In the genomic region with DNA sequence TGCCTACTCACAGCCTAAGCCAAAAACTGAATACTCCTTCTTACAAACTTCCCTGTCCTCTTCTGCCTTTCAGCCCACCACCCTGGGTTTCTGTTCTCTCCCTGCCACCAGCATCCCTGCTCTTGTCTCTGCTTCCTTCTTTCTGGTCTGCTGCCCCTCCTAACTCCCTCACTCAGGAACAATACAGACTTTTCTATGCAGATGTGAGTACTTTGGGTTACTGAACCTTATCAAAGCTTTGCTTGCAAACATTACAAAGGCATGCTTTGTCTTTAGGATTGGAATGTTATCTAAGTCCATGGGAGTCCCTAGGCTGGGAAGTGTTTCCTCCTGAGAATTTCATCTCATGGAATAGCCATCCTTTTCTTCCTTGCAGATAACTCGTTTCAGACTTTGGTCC, we compare ENCODE assay signal across 15 cellular contexts. TPM values are rescaled to one million over a fixed set of nuclear protein-coding genes. Genes with fewer than 3 reads are reported as not detected.
DNase-seq lines count a peak whose midpoint lies in the region; ATAC-seq and TF ChIP-seq lines count a peak whose summit lies in the region.
"Had no signal": no experiment of that assay in that cellular context is flagged by ENCODE, and none has a peak within 500 bp of the region (broad histone marks: within the 10 kb centered on the region; RNA-seq: fewer than 3 reads in every experiment).

No MANE protein-coding gene starts in this region.

- H3K27me3 ChIP-seq in prostate gland (replicated peaks; ENCODE audit: insufficient read depth) = no peaks in the 10 kb centered on the region
- H3K27me3 ChIP-seq: Peyer's patch had no signal

- no peak overlapping the region for H3K27ac Mint-ChIP-seq in activated naive CD8-positive, alpha-beta T cell treated with anti-CD3 and anti-CD28 coated beads, Interleukin-2, amount 50 U/mL, for 24 hours

- ATAC-seq in activated naive CD8-positive, alpha-beta T cell treated with anti-CD3 and anti-CD28 coated beads, Interleukin-2, amount 50 U/mL, for 24 hours = no peak
- ATAC-seq: A549, K562, SK-N-SH treated with all-trans-retinoic acid at 6 μM for 48 hours had no signal

- 76% methylated on average over 1 of the region's 1 CpG for WGBS in prostate gland

- no peak overlapping the region for H3K4me3 Mint-ChIP-seq in activated naive CD8-positive, alpha-beta T cell treated with anti-CD3 and anti-CD28 coated beads, Interleukin-2, amount 50 U/mL, for 24 hours

- DNase-seq in ELF-1 (ENCODE audit: low read depth, low spot score) (peak; percentile 38), NCI-H226 (peak; percentile 67), foreskin melanocyte (peak; percentile 22), left kidney (ENCODE audit: low read depth, low spot score) (peak; percentile 31), NCI-H128 (lab: John Stamatoyannopoulos, UW; ENCODE audit: unreplicated experiment) (no peak), ACHN (no peak), prostate gland (ENCODE audit: low spot score) (no peak)
- DNase-seq in activated naive CD8-positive, alpha-beta T cell treated with anti-CD3 and anti-CD28 coated beads, Interleukin-2, amount 50 U/mL, for 24 hours = no peak
- DNase-seq: NCI-H774, Peyer's patch, SHP77 had no signal

- no peaks in the 10 kb centered on the region for H3K36me3 Mint-ChIP-seq in activated naive CD8-positive, alpha-beta T cell treated with anti-CD3 and anti-CD28 coated beads, Interleukin-2, amount 50 U/mL, for 24 hours (ENCODE audit: low read depth)

- no peak for TF ChIP-seq POLR2A in prostate gland (IDR thresholded peaks at IDR 0.05)

- no peaks in the 10 kb centered on the region for H3K9me3 Mint-ChIP-seq in activated naive CD8-positive, alpha-beta T cell treated with anti-CD3 and anti-CD28 coated beads, Interleukin-2, amount 50 U/mL, for 24 hours

- in situ Hi-C loops in ACHN (cut with HindIII; ENCODE audit: low pct_ligation_motif_present, low pct_unique_long_range_greater_than_20kb, low sequenced_read_pairs) = no loop called here

- no peak for TF ChIP-seq CTCF in prostate gland (IDR thresholded peaks at IDR 0.05)

- no peaks in the 10 kb centered on the region for H3K9me3 ChIP-seq in prostate gland
- H3K9me3 ChIP-seq: A549, Peyer's patch had no signal

- H3K4me3 ChIP-seq in prostate gland = no peak overlapping the region
- H3K4me3 ChIP-seq: A549, K562, Peyer's patch had no signal

- intact Hi-C loops in prostate gland (cut with DNase I) = no loop called here

- peaks cover 6% of the 10 kb centered on the region for H3K27me3 Mint-ChIP-seq in activated naive CD8-positive, alpha-beta T cell treated with anti-CD3 and anti-CD28 coated beads, Interleukin-2, amount 50 U/mL, for 24 hours

- H3K36me3 ChIP-seq in prostate gland = no peaks in the 10 kb centered on the region
- H3K36me3 ChIP-seq: Peyer's patch had no signal

- H3K4me1 ChIP-seq in prostate gland (replicated peaks) = no peaks in the 10 kb centered on the region
- H3K4me1 ChIP-seq: A549, Peyer's patch had no signal

- H3K27ac ChIP-seq in prostate gland = no peak overlapping the region
- H3K27ac ChIP-seq: A549, Peyer's patch had no signal

- no peaks in the 10 kb centered on the region for H3K4me1 Mint-ChIP-seq in activated naive CD8-positive, alpha-beta T cell treated with anti-CD3 and anti-CD28 coated beads, Interleukin-2, amount 50 U/mL, for 24 hours

RNA-seq across cellular contexts. Expression of gene CNNM1, which starts 28.9 kb away (rescaled TPM):
- total RNA-seq in prostate gland = 10 to 100 TPM in 1 of 2 donors, 1 to 10 TPM in 1; 4.2 to 36.1 TPM
- total RNA-seq: H4, K562 had no signal

Comparison
In these comparisons a context has a peak if more than half of its experiments do, and no peak if none do; other contexts are left out.
1. DNase-seq: peak in ELF-1 (single experiment), NCI-H226 (single experiment), foreskin melanocyte (single experiment) and left kidney (single experiment); none in NCI-H128 (single experiment), activated naive CD8-positive, alpha-beta T cell treated with anti-CD3 and anti-CD28 coated beads, Interleukin-2, amount 50 U/mL, for 24 hours (single experiment), ACHN (single experiment) and prostate gland (single experiment).